12 cellular contexts compared by ENCODE assay signal in the genomic region with DNA sequence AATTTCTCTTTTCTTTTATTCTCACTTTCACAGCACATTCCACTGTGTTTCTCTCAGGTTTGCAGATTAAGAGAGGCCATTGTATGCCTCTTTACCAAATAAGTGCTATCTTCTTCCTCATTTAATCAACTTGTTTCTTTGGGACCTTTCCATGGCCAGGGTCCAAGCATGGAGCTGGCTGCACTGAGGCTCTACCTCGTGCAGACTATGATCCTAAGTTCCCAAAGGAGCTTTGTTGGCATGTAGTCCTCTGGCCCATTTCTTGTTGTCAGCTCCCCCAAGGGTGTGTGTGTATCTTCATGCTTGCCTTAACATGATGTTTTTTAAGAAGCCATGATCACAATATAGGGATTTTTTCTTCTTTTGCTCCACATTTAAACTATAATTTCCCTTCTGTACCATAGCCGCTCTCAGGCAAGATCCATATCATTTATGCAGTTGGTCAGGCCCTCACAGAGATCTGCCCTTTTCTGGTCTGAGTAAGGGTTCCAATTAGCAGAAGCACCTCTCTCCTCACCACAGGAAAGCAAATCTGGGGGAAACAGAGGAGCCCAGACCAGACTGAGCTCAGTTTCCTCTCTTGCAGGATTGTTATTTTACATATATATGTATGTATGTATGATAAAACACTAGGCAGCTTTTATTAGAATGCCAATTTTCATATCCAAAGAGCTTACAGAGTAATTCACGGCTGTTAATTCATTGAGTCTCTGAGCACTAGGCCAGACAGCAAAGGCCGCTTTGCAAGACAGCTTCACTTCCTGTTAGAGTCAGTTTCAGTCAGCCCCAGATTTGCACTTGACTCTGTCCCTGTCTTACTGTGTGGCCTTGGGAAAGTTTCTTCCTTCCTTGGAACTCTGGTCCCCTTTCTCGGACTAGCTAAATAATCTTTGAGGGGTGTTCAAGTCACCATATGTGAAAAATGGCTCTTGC. TPM values are rescaled to one million over a fixed set of nuclear protein-coding genes. Genes with fewer than 3 reads are reported as not detected.
DNase-seq lines count a peak whose midpoint lies in the region; ATAC-seq, FAIRE-seq and TF ChIP-seq lines count a peak whose summit lies in the region.
"Had no signal": no experiment of that assay in that cellular context is flagged by ENCODE, and none has a peak within 500 bp of the region (broad histone marks: within the 10 kb centered on the region; RNA-seq: fewer than 3 reads in every experiment).

No MANE protein-coding gene starts in this region.

- H3K36me3 ChIP-seq in stomach (peaks cover 31 to 90% (median 78%) of the 10 kb centered on the region in 4 donors), Caco-2 (ENCODE audit: control insufficient read depth, insufficient read depth, low read length) (peaks cover 10% of the 10 kb centered on the region)

- ATAC-seq in HG02798 (IDR thresholded peaks at IDR 0.05; ENCODE audit: poor library complexity, unreplicated experiment) (peak; percentile 54), activated B cell treated with CpG ODN at 0.5 μM for 24 hours (ENCODE audit: low read depth) (no peak)
- ATAC-seq in activated naive CD4-positive, alpha-beta T cell treated with anti-CD3 and anti-CD28 coated beads, Interleukin-2, amount 50 U/mL, for 72 hours: no peak

- peak overlapping the region in 4 of 5 donors; percentile 5 to 74 (median 61) for H3K27ac ChIP-seq in stomach

- H3K9me3 ChIP-seq in stomach (no peaks in the 10 kb centered on the region), Caco-2 (no peaks in the 10 kb centered on the region)

- peak; percentile 64 for FAIRE-seq in GM19239 (lab: Jason Lieb, UNC)

- H3K27me3 ChIP-seq in stomach (no peaks in the 10 kb centered on the region), Caco-2 (replicated peaks; ENCODE audit: control insufficient read depth, insufficient read depth, low read length) (no peaks in the 10 kb centered on the region)

- H3K27me3 Mint-ChIP-seq in activated B cell treated with CpG ODN at 0.5 μM for 24 hours: no peaks in the 10 kb centered on the region
- no peaks in the 10 kb centered on the region for H3K27me3 Mint-ChIP-seq in Caco-2 (ENCODE audit: insufficient read depth, unreplicated experiment)

- POLR2A ChIA-PET in activated B cell treated with CpG ODN at 0.5 μM for 24 hours (lab: Charles Lee) (interaction anchor here (1.4 kb wide), 1 partner anchor 126 kb away, joined by 4 read pairs; no protein-coding TSS in a partner anchor), Caco-2 (lab: Charles Lee) (interaction anchor here (0.6 kb wide), 1 partner anchor 15 kb away, joined by 3 read pairs; no protein-coding TSS in a partner anchor)

- no TSS peak for BruUV-seq in Caco-2 (replicated peaks; lab: Mats Ljungman, UMichigan)

- H3K4me1 ChIP-seq in stomach (peaks cover 7 to 25% (median 13%) of the 10 kb centered on the region in 4 donors), Caco-2 (no peaks in the 10 kb centered on the region)

- TF ChIP-seq CTCF in activated B cell treated with CpG ODN at 0.5 μM for 24 hours (IDR thresholded peaks at IDR 0.05): no peak
- TF ChIP-seq CTCF in stomach (IDR thresholded peaks at IDR 0.05): no peak
- TF ChIP-seq CTCF in Caco-2 (IDR thresholded peaks at IDR 0.05; ENCODE audit: insufficient read depth in 1 of 2, low read depth in 1 of 2, low read length in 1 of 2, severe bottlenecking in 1 of 2, unreplicated experiment in 1 of 2): no peak

- WGBS in stomach, 5 donors: 50 to 66% (median 62%) methylated on average over 5 of the region's 5 CpGs

- no peak overlapping the region for H3K4me3 Mint-ChIP-seq in activated B cell treated with CpG ODN at 0.5 μM for 24 hours
- no peak overlapping the region for H3K4me3 Mint-ChIP-seq in Caco-2 (ENCODE audit: unreplicated experiment)
- H3K4me3 Mint-ChIP-seq: immature natural killer cell had no signal

- DNase-seq in GM19239 (ENCODE audit: insufficient read length, low spot score) (peak; percentile 13), activated B cell treated with CpG ODN at 0.5 μM for 24 hours (no peak), stomach (peak; percentile 45), Caco-2 (no peak), dedifferentiated amniotic fluid mesenchymal stem cell (ENCODE audit: extremely low spot score) (no peak)
- DNase-seq in activated naive CD4-positive, alpha-beta T cell treated with anti-CD3 and anti-CD28 coated beads, Interleukin-2, amount 50 U/mL, for 72 hours (ENCODE audit: low spot score in 2 of 2): no peak
- DNase-seq in activated effector memory CD4-positive, alpha-beta T cell treated with Interleukin-2 at 50 U/mL for 16 hours: no peak
- DNase-seq: amygdala, immature natural killer cell, NCI-H2029, SIG-M5 had no signal

- H3K4me1 Mint-ChIP-seq in activated B cell treated with CpG ODN at 0.5 μM for 24 hours (peaks cover 10% of the 10 kb centered on the region), Caco-2 (ENCODE audit: low read depth, unreplicated experiment) (peaks cover 14% of the 10 kb centered on the region)
- H3K4me1 Mint-ChIP-seq: immature natural killer cell had no signal

- TF ChIP-seq EP300 in stomach (IDR thresholded peaks at IDR 0.05): no peak

- H3K9me3 Mint-ChIP-seq in activated B cell treated with CpG ODN at 0.5 μM for 24 hours: no peaks in the 10 kb centered on the region
- no peaks in the 10 kb centered on the region for H3K9me3 Mint-ChIP-seq in Caco-2 (ENCODE audit: unreplicated experiment)
- H3K9me3 Mint-ChIP-seq in activated naive CD4-positive, alpha-beta T cell treated with anti-CD3 and anti-CD28 coated beads, Interleukin-2, amount 50 U/mL, for 72 hours: no peaks in the 10 kb centered on the region
- H3K9me3 Mint-ChIP-seq: immature natural killer cell had no signal

- H3K4me3 ChIP-seq in stomach (no peak overlapping the region), Caco-2 (ENCODE audit: low read depth, low read length) (no peak overlapping the region)

- peak overlapping the region; percentile 26 for H3K27ac Mint-ChIP-seq in activated B cell treated with CpG ODN at 0.5 μM for 24 hours
- no peak overlapping the region for H3K27ac Mint-ChIP-seq in Caco-2 (ENCODE audit: unreplicated experiment)
- no peak overlapping the region for H3K27ac Mint-ChIP-seq in activated naive CD4-positive, alpha-beta T cell treated with anti-CD3 and anti-CD28 coated beads, Interleukin-2, amount 50 U/mL, for 72 hours
- H3K27ac Mint-ChIP-seq: immature natural killer cell had no signal

- CTCF ChIA-PET in activated B cell treated with CpG ODN at 0.5 μM for 24 hours (lab: Charles Lee): interaction anchor here (1.0 kb wide), 1 partner anchor 28 kb away, joined by 3 read pairs; no protein-coding TSS in a partner anchor
- CTCF ChIA-PET in Caco-2 (lab: Charles Lee): no interaction called here

- no peak for TF ChIP-seq POLR2A in stomach (IDR thresholded peaks at IDR 0.05)

- H3K36me3 Mint-ChIP-seq in activated B cell treated with CpG ODN at 0.5 μM for 24 hours (ENCODE audit: low read depth) (peaks cover 95% of the 10 kb centered on the region), Caco-2 (ENCODE audit: insufficient read depth, unreplicated experiment) (peaks cover 78% of the 10 kb centered on the region)
- no peaks in the 10 kb centered on the region for H3K36me3 Mint-ChIP-seq in activated naive CD4-positive, alpha-beta T cell treated with anti-CD3 and anti-CD28 coated beads, Interleukin-2, amount 50 U/mL, for 72 hours

- intact Hi-C loops in activated B cell treated with CpG ODN at 0.5 μM for 24 hours (cut with micrococcal nuclease): no loop called here
- intact Hi-C loops in stomach (cut with DNase I; ENCODE audit: low total_unique reads): no loop called here
- intact Hi-C loops in Caco-2 (cut with micrococcal nuclease; ENCODE audit: unreplicated experiment): no loop called here

RNA-seq across cellular contexts. Expression of gene CYB5R2, which starts 34.3 kb away (rescaled TPM):
- total RNA-seq in activated B cell treated with CpG ODN at 0.5 μM for 24 hours: 22.3 and 25.9 TPM in 2 replicates
- 10 to 100 TPM in 2 of 5 donors, 1 to 10 TPM in 2, not detected in 1; 4.1 to 18.3 (median 11.0) TPM for total RNA-seq in stomach
- 10 to 100 TPM; 10.1 to 15.6 (median 10.3) TPM for polyA plus RNA-seq in stomach
- 4.5 and 5.2 TPM in 2 replicates for total RNA-seq in Caco-2 (2022)
- total RNA-seq in activated naive CD4-positive, alpha-beta T cell treated with anti-CD3 and anti-CD28 coated beads, Interleukin-2, amount 50 U/mL, for 72 hours: 10 to 100 TPM in 1 of 2 donors, under 1 TPM in 1; 0.77 to 26.9 TPM

Comparison
In these comparisons a context has a peak if more than half of its experiments do, and no peak if none do; other contexts are left out.
1. DNase-seq: peak in GM19239 (single experiment) and stomach (single experiment); none in activated B cell treated with CpG ODN at 0.5 μM for 24 hours (single experiment), Caco-2 (0 of 2), activated naive CD4-positive, alpha-beta T cell treated with anti-CD3 and anti-CD28 coated beads, Interleukin-2, amount 50 U/mL, for 72 hours (0 of 2), dedifferentiated amniotic fluid mesenchymal stem cell (single experiment) and activated effector memory CD4-positive, alpha-beta T cell treated with Interleukin-2 at 50 U/mL for 16 hours (single experiment).